In the genomic region with DNA sequence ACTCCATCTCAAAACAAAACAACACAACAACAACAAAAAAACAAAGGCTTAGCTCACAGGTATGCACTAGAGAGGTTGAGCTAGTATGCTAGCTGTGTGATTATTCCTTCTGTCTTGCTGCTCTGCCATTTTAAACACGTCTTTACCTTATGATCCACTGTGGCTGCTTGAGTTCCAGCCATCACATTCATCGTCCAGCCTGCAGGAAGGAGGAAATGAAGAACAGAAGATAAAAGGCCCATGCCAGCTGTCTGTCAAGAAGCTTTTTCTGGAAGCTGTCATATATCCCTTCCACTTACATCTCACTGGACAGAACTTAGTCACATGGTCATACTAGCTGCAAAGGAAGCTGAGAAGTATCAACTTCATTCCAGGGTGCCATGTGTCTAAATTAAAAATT, we compare ENCODE assay signal across 35 cellular contexts. TPM values are rescaled to one million over a fixed set of nuclear protein-coding genes. Genes with fewer than 3 reads are reported as not detected.
"Had no signal": no experiment of that assay in that cellular context is flagged by ENCODE, and none has a peak within 500 bp of the region (broad histone marks: within the 10 kb centered on the region; RNA-seq: fewer than 3 reads in every experiment).

No MANE protein-coding gene starts in this region.

- DNase-seq: activated B cell treated with CpG ODN at 0.5 μM for 24 hours; activated CD4-positive, alpha-beta T cell treated with anti-CD3 and anti-CD28 coated beads for 48 hours; activated CD4-positive, alpha-beta T cell treated with anti-CD3 and anti-CD28 coated beads, Interleukin-2, amount 50 U/mL, for 1 hour; activated CD4-positive, alpha-beta T cell treated with anti-CD3 and anti-CD28 coated beads, Interleukin-2, amount 50 U/mL, for 48 hours; activated CD8-positive, alpha-beta memory T cell treated with anti-CD3 and anti-CD28 coated beads for 24 hours; activated CD8-positive, alpha-beta T cell treated with anti-CD3 and anti-CD28 coated beads for 36 hours; activated effector memory CD4-positive, alpha-beta T cell treated with anti-CD3 and anti-CD28 coated beads, Interleukin-2, amount 50 U/mL, for 16 hours; activated naive CD4-positive, alpha-beta T cell treated with anti-CD3 and anti-CD28 coated beads for 36 hours; activated naive CD8-positive, alpha-beta T cell treated with anti-CD3 and anti-CD28 coated beads for 36 hours; activated naive CD8-positive, alpha-beta T cell treated with anti-CD3 and anti-CD28 coated beads, Interleukin-2, amount 50 U/mL, for 24 hours; activated T-cell treated with anti-CD3 and anti-CD28 coated beads, Interleukin-2, amount 50 U/mL, for 4 hours; adrenal gland; amygdala; aorta; body of pancreas; caudate nucleus; effector CD8-positive, alpha-beta T cell; esophagus squamous epithelium; foreskin melanocyte; heart right ventricle; T-helper 2 cell had no signal

- H3K9me3 ChIP-seq: adrenal gland, body of pancreas, esophagus squamous epithelium, gastroesophageal sphincter, heart right ventricle had no signal

- H2AFZ ChIP-seq: hepatocyte had no signal

- FAIRE-seq: colon, endometrium, endothelial cell of umbilical vein had no signal

- H3K4me2 ChIP-seq: hepatocyte had no signal

- H3K79me2 ChIP-seq: hepatocyte had no signal

- H3K4me3 ChIP-seq: adrenal gland, body of pancreas, esophagus squamous epithelium, gastroesophageal sphincter, heart right ventricle, hepatocyte had no signal

- ATAC-seq: activated CD4-positive, CD25-positive, alpha-beta regulatory T cell treated with anti-CD3 and anti-CD28 coated beads, Interleukin-2, amount 50 U/mL, for 24 hours; activated CD8-positive, alpha-beta T cell treated with anti-CD3 and anti-CD28 coated beads for 36 hours; activated naive CD8-positive, alpha-beta T cell treated with anti-CD3 and anti-CD28 coated beads, Interleukin-2, amount 50 U/mL, for 24 hours; activated T-cell treated with anti-CD3 and anti-CD28 coated beads, Interleukin-2, amount 50 U/mL, for 4 hours; body of pancreas; gastroesophageal sphincter; heart right ventricle had no signal

- H3K27ac Mint-ChIP-seq: activated B cell treated with CpG ODN at 0.5 μM for 24 hours; activated CD8-positive, alpha-beta T cell treated with anti-CD3 and anti-CD28 coated beads for 36 hours; activated naive CD4-positive, alpha-beta T cell treated with anti-CD3 and anti-CD28 coated beads for 36 hours; activated naive CD4-positive, alpha-beta T cell treated with anti-CD3 and anti-CD28 coated beads, Interleukin-2, amount 50 U/mL, for 24 hours; activated naive CD8-positive, alpha-beta T cell treated with anti-CD3 and anti-CD28 coated beads for 36 hours; activated naive CD8-positive, alpha-beta T cell treated with anti-CD3 and anti-CD28 coated beads, Interleukin-2, amount 50 U/mL, for 24 hours; activated T-helper 1 cell treated with anti-CD3 and anti-CD28 coated beads, Interleukin-12 subunit alpha, Interleukin-12 subunit beta, Interleukin-2, Interleukin-4 antibody, amounts not matched to agents 30 ng/mL and 10 ng/mL and 1 ng/mL, durations not matched to agents 14 hours and 24 hours and 36 hours; activated T-helper 2 cell treated with anti-CD3 and anti-CD28 coated beads, Interferon-gamma antibody, Interleukin-2, Interleukin-4, amounts not matched to agents 10 μg/mL and 5 μg/mL and 100 μg/mL, durations not matched to agents 14 hours and 24 hours and 36 hours had no signal

- H3K9me3 Mint-ChIP-seq: activated CD8-positive, alpha-beta T cell treated with anti-CD3 and anti-CD28 coated beads for 36 hours; activated naive CD4-positive, alpha-beta T cell treated with anti-CD3 and anti-CD28 coated beads for 36 hours; activated naive CD4-positive, alpha-beta T cell treated with anti-CD3 and anti-CD28 coated beads, Interleukin-2, amount 50 U/mL, for 24 hours; activated naive CD8-positive, alpha-beta T cell treated with anti-CD3 and anti-CD28 coated beads for 36 hours; activated naive CD8-positive, alpha-beta T cell treated with anti-CD3 and anti-CD28 coated beads, Interleukin-2, amount 50 U/mL, for 24 hours; activated T-cell treated with anti-CD3 and anti-CD28 coated beads, Interleukin-2, amount 50 U/mL, for 4 hours; activated T-helper 1 cell treated with anti-CD3 and anti-CD28 coated beads, Interleukin-12 subunit alpha, Interleukin-12 subunit beta, Interleukin-2, Interleukin-4 antibody, amounts not matched to agents 30 ng/mL and 10 ng/mL and 1 ng/mL, durations not matched to agents 14 hours and 24 hours and 36 hours; activated T-helper 2 cell treated with anti-CD3 and anti-CD28 coated beads, Interferon-gamma antibody, Interleukin-2, Interleukin-4, amounts not matched to agents 10 μg/mL and 5 μg/mL and 100 μg/mL, durations not matched to agents 14 hours and 24 hours and 36 hours had no signal

- H3K27me3 ChIP-seq: adrenal gland, body of pancreas, esophagus squamous epithelium, heart right ventricle, hepatocyte had no signal

- H3K27me3 Mint-ChIP-seq: activated B cell treated with CpG ODN at 0.5 μM for 24 hours; activated CD8-positive, alpha-beta T cell treated with anti-CD3 and anti-CD28 coated beads for 36 hours; activated naive CD4-positive, alpha-beta T cell treated with anti-CD3 and anti-CD28 coated beads, Interleukin-2, amount 50 U/mL, for 24 hours; activated naive CD8-positive, alpha-beta T cell treated with anti-CD3 and anti-CD28 coated beads for 36 hours; activated naive CD8-positive, alpha-beta T cell treated with anti-CD3 and anti-CD28 coated beads, Interleukin-2, amount 50 U/mL, for 24 hours had no signal

- H3K4me3 Mint-ChIP-seq: activated B cell treated with CpG ODN at 0.5 μM for 24 hours; activated CD8-positive, alpha-beta T cell treated with anti-CD3 and anti-CD28 coated beads for 36 hours; activated naive CD4-positive, alpha-beta T cell treated with anti-CD3 and anti-CD28 coated beads for 36 hours; activated naive CD4-positive, alpha-beta T cell treated with anti-CD3 and anti-CD28 coated beads, Interleukin-2, amount 50 U/mL, for 24 hours; activated naive CD8-positive, alpha-beta T cell treated with anti-CD3 and anti-CD28 coated beads for 36 hours; activated naive CD8-positive, alpha-beta T cell treated with anti-CD3 and anti-CD28 coated beads, Interleukin-2, amount 50 U/mL, for 24 hours; activated T-cell treated with anti-CD3 and anti-CD28 coated beads, Interleukin-2, amount 50 U/mL, for 4 hours; activated T-helper 1 cell treated with anti-CD3 and anti-CD28 coated beads, Interleukin-12 subunit alpha, Interleukin-12 subunit beta, Interleukin-2, Interleukin-4 antibody, amounts not matched to agents 30 ng/mL and 10 ng/mL and 1 ng/mL, durations not matched to agents 14 hours and 24 hours and 36 hours had no signal

- H3K36me3 Mint-ChIP-seq: activated naive CD4-positive, alpha-beta T cell treated with anti-CD3 and anti-CD28 coated beads, Interleukin-2, amount 50 U/mL, for 24 hours; activated naive CD8-positive, alpha-beta T cell treated with anti-CD3 and anti-CD28 coated beads for 36 hours had no signal

- H3K27ac ChIP-seq: adrenal gland, body of pancreas, epithelial cell of prostate, esophagus squamous epithelium, gastroesophageal sphincter, heart right ventricle, hepatocyte had no signal

RNA-seq across cellular contexts. Expression of a gene that starts 27.2 kb away (rescaled TPM):
- total RNA-seq: activated B cell treated with CpG ODN at 0.5 μM for 24 hours; activated naive CD8-positive, alpha-beta T cell treated with anti-CD3 and anti-CD28 coated beads for 36 hours; activated T-cell treated with anti-CD3 and anti-CD28 coated beads, Interleukin-2, amount 50 U/mL, for 4 hours; aorta; dermis microvascular lymphatic vessel endothelial cell; endothelial cell of umbilical vein; esophagus squamous epithelium; fibroblast of villous mesenchyme; gastroesophageal sphincter; glomerular endothelial cell; heart right ventricle; hepatocyte had no signal
- polyA plus RNA-seq: aorta, fibroblast of lung had no signal
